Comparison of ENCODE assay signal across 21 cellular contexts in the genomic region with DNA sequence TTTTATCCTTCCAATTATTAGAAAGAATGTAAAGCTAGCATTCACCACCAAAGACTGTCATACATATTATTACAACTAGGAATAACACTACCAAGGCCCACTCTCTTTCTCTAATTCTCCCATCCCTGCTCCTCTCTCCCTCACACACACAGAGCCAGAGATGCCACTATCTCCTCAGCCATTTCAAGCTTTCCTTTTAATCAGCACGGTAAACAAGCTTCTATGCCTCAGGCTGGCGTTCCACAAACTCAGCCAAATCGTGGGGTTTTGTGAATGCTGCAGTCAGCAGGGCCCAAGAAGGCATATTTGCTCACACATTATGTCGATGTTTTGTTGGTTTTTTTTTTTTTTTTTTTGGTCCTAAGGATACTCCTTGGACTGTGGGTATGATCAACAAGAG.
A peak's percentile ranks its signal among the peaks of the same experiment; 100 is the strongest.
DNase-seq lines count a peak whose midpoint lies in the region; ATAC-seq, FAIRE-seq and TF ChIP-seq lines count a peak whose summit lies in the region.
"Had no signal": no experiment of that assay in that cellular context is flagged by ENCODE, and none has a peak within 500 bp of the region (broad histone marks: within the 10 kb centered on the region; RNA-seq: fewer than 3 reads in every experiment).

No MANE protein-coding gene starts in this region.

- CTCF ChIA-PET in WTC11 (lab: Charles Lee), result no interaction called here
- CTCF ChIA-PET in PC-9 (lab: Charles Lee), result no interaction called here

- WGBS in endodermal cell (ENCODE audit: insufficient coverage in 1 of 2, insufficient read length in 1 of 2), 2 experiments, result 59% methylated on average over 4 of the region's 4 CpGs; no CpG with 5 or more reads in 1 of the 2 experiments

- POLR2A ChIA-PET in WTC11 (lab: Charles Lee) (interaction anchor here (0.6 kb wide), 1 partner anchor 16 kb away, joined by 3 read pairs; no protein-coding TSS in a partner anchor), PC-9 (lab: Charles Lee; ENCODE audit: unreplicated experiment) (no interaction called here)

- H3K36me3 ChIP-seq in endodermal cell (ENCODE audit: control insufficient read depth, insufficient read depth, low read length) (no peaks in the 10 kb centered on the region), PC-9 (ENCODE audit: low read depth) (no peaks in the 10 kb centered on the region)
- H3K36me3 ChIP-seq: HAP-1 had no signal

- no peak overlapping the region for H2AFZ ChIP-seq in PC-9

- no peak overlapping the region for H3K9ac ChIP-seq in endodermal cell (ENCODE audit: extremely low read depth, low read length, poor library complexity, severe bottlenecking)

- H4K20me1 ChIP-seq in PC-9 (ENCODE audit: insufficient read depth), result no peaks in the 10 kb centered on the region

- no peak overlapping the region for H3K4me3 ChIP-seq in endodermal cell (ENCODE audit: low read length)
- no peak overlapping the region for H3K4me3 ChIP-seq in PC-9
- H3K4me3 ChIP-seq: HAP-1 had no signal

- no peaks in the 10 kb centered on the region for H3K9me3 ChIP-seq in endodermal cell (ENCODE audit: control insufficient read depth, low read length)
- no peaks in the 10 kb centered on the region for H3K9me3 ChIP-seq in PC-9 (ENCODE audit: insufficient read depth, low read depth)
- H3K9me3 ChIP-seq: Caco-2, HAP-1 had no signal

- peak; percentile 42 for ATAC-seq in WTC11
- ATAC-seq in GM21381 (IDR thresholded peaks at IDR 0.05; ENCODE audit: unreplicated experiment), result no peak
- ATAC-seq: Right ventricle myocardium inferior had no signal

- no peak for TF ChIP-seq CTCF in WTC11 (IDR thresholded peaks at IDR 0.05)
- no peak for TF ChIP-seq CTCF in endodermal cell (conservative IDR thresholded peaks at IDR 0.05)
- TF ChIP-seq CTCF in PC-9 (conservative IDR thresholded peaks at IDR 0.05), result no peak

- H3K4me1 ChIP-seq in endodermal cell (ENCODE audit: control insufficient read depth, insufficient read depth, low read length), result peaks cover 17% of the 10 kb centered on the region
- no peaks in the 10 kb centered on the region for H3K4me1 ChIP-seq in PC-9 (replicated peaks; ENCODE audit: insufficient read depth)

- H3K27ac ChIP-seq in endodermal cell (ENCODE audit: low read depth, low read length) (no peak overlapping the region), PC-9 (no peak overlapping the region)

- H3K4me2 ChIP-seq in PC-9, result no peak overlapping the region

- H3K27ac Mint-ChIP-seq in WTC11, result peak overlapping the region; percentile 68
- H3K27ac Mint-ChIP-seq in endodermal cell, result peak overlapping the region; percentile 74
- H3K27ac Mint-ChIP-seq: IgD-negative memory B cell had no signal

- no peak overlapping the region for H3K4me3 Mint-ChIP-seq in WTC11
- H3K4me3 Mint-ChIP-seq in endodermal cell, result no peak overlapping the region
- H3K4me3 Mint-ChIP-seq: IgD-negative memory B cell had no signal

- peak; percentile 38 for FAIRE-seq in H54 (lab: Jason Lieb, UNC)
- FAIRE-seq: GM19239, HTR-8/SVneo had no signal

- no peaks in the 10 kb centered on the region for H3K36me3 Mint-ChIP-seq in WTC11
- H3K36me3 Mint-ChIP-seq in endodermal cell (ENCODE audit: low read depth), result peaks cover 2% of the 10 kb centered on the region
- H3K36me3 Mint-ChIP-seq: IgD-negative memory B cell had no signal

- H3K4me1 Mint-ChIP-seq in WTC11 (peaks cover 38% of the 10 kb centered on the region), endodermal cell (peaks cover 46% of the 10 kb centered on the region)
- H3K4me1 Mint-ChIP-seq: IgD-negative memory B cell had no signal

- intact Hi-C loops in PC-9 (cut with micrococcal nuclease; ENCODE audit: unreplicated experiment), result no loop called here

- TF ChIP-seq POLR2A in H54 (IDR thresholded peaks at IDR 0.05; ENCODE audit: low read depth, low read length), result no peak

- H3K9me2 ChIP-seq in PC-9 (ENCODE audit: insufficient read depth), result no peaks in the 10 kb centered on the region

- no peak for DNase-seq in H54 (ENCODE audit: insufficient read length, low spot score)
- no peak for DNase-seq in WTC11 (ENCODE audit: low spot score)
- DNase-seq in endodermal cell, result peak; percentile 54
- DNase-seq in pons (ENCODE audit: low spot score), result peak; percentile 55
- no peak for DNase-seq in activated gamma-delta T cell treated with Interleukin-2 at 50 U/mL for 16 hours
- DNase-seq in PC-9, result no peak
- DNase-seq: ACHN, AML-193, Caco-2, EL, Kasumi-1, MM.1S, NCI-H1105, NCI-H1930, NCI-H510A had no signal

- no peaks in the 10 kb centered on the region for H3K79me2 ChIP-seq in PC-9 (ENCODE audit: low read depth)

- H3K9me3 Mint-ChIP-seq in WTC11 (no peaks in the 10 kb centered on the region), endodermal cell (no peaks in the 10 kb centered on the region)
- H3K9me3 Mint-ChIP-seq: IgD-negative memory B cell had no signal

- H3K27me3 ChIP-seq in endodermal cell (ENCODE audit: control insufficient read depth, insufficient read depth, low read length, poor library complexity, severe bottlenecking) (no peaks in the 10 kb centered on the region), PC-9 (ENCODE audit: insufficient read depth, low read depth) (no peaks in the 10 kb centered on the region)

- H3F3A ChIP-seq in PC-9 (ENCODE audit: insufficient read depth, low read depth), result no peaks in the 10 kb centered on the region

- BruUV-seq in PC-9 (replicated peaks; lab: Mats Ljungman, UMichigan), result no TSS peak

- H3K27me3 Mint-ChIP-seq in WTC11 (ENCODE audit: low read depth) (no peaks in the 10 kb centered on the region), endodermal cell (ENCODE audit: insufficient read depth) (no peaks in the 10 kb centered on the region)
- H3K27me3 Mint-ChIP-seq: IgD-negative memory B cell had no signal

TF ChIP-seq in WTC11, 78 proteins besides CTCF, POLR2A, EP300 and RAD21:
- TF ChIP-seq ZNF396 (CRISPR knock-in tag; IDR thresholded peaks at IDR 0.05; ENCODE audit: borderline replicate concordance) (no peak), MYBL2 (CRISPR knock-in tag; IDR thresholded peaks at IDR 0.05) (no peak), OVOL2 (CRISPR knock-in tag; IDR thresholded peaks at IDR 0.05; ENCODE audit: borderline replicate concordance) (no peak), GABPB1 (CRISPR knock-in tag; IDR thresholded peaks at IDR 0.05) (no peak), FOXP1 (CRISPR knock-in tag; IDR thresholded peaks at IDR 0.05; ENCODE audit: borderline replicate concordance) (no peak), SMAD3 (CRISPR knock-in tag; IDR thresholded peaks at IDR 0.05; ENCODE audit: borderline replicate concordance) (no peak), ZNF232 (CRISPR knock-in tag; IDR thresholded peaks at IDR 0.05) (no peak), JUN (CRISPR knock-in tag; IDR thresholded peaks at IDR 0.05) (no peak), TCF7 (CRISPR knock-in tag; IDR thresholded peaks at IDR 0.05; ENCODE audit: low read depth) (no peak), CREM (CRISPR knock-in tag; IDR thresholded peaks at IDR 0.05) (no peak)
- TF ChIP-seq, protein P1, sequence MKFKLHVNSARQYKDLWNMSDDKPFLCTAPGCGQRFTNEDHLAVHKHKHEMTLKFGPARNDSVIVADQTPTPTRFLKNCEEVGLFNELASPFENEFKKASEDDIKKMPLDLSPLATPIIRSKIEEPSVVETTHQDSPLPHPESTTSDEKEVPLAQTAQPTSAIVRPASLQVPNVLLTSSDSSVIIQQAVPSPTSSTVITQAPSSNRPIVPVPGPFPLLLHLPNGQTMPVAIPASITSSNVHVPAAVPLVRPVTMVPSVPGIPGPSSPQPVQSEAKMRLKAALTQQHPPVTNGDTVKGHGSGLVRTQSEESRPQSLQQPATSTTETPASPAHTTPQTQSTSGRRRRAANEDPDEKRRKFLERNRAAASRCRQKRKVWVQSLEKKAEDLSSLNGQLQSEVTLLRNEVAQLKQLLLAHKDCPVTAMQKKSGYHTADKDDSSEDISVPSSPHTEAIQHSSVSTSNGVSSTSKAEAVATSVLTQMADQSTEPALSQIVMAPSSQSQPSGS (CRISPR knock-in tag; IDR thresholded peaks at IDR 0.05; ENCODE audit: borderline replicate concordance, low read depth), result no peak
- TF ChIP-seq, protein P2, sequence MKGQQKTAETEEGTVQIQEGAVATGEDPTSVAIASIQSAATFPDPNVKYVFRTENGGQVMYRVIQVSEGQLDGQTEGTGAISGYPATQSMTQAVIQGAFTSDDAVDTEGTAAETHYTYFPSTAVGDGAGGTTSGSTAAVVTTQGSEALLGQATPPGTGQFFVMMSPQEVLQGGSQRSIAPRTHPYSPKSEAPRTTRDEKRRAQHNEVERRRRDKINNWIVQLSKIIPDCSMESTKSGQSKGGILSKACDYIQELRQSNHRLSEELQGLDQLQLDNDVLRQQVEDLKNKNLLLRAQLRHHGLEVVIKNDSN (CRISPR knock-in tag; IDR thresholded peaks at IDR 0.05), result no peak
- TF ChIP-seq, protein P3, sequence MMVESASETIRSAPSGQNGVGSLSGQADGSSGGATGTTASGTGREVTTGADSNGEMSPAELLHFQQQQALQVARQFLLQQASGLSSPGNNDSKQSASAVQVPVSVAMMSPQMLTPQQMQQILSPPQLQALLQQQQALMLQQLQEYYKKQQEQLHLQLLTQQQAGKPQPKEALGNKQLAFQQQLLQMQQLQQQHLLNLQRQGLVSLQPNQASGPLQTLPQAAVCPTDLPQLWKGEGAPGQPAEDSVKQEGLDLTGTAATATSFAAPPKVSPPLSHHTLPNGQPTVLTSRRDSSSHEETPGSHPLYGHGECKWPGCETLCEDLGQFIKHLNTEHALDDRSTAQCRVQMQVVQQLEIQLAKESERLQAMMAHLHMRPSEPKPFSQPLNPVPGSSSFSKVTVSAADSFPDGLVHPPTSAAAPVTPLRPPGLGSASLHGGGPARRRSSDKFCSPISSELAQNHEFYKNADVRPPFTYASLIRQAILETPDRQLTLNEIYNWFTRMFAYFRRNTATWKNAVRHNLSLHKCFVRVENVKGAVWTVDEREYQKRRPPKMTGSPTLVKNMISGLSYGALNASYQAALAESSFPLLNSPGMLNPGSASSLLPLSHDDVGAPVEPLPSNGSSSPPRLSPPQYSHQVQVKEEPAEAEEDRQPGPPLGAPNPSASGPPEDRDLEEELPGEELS (CRISPR knock-in tag; IDR thresholded peaks at IDR 0.05), result no peak
- TF ChIP-seq, protein P4, sequence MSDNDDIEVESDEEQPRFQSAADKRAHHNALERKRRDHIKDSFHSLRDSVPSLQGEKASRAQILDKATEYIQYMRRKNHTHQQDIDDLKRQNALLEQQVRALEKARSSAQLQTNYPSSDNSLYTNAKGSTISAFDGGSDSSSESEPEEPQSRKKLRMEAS (CRISPR knock-in tag; IDR thresholded peaks at IDR 0.05), result no peak
- TF ChIP-seq, protein P5, sequence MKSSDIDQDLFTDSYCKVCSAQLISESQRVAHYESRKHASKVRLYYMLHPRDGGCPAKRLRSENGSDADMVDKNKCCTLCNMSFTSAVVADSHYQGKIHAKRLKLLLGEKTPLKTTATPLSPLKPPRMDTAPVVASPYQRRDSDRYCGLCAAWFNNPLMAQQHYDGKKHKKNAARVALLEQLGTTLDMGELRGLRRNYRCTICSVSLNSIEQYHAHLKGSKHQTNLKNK (CRISPR knock-in tag; IDR thresholded peaks at IDR 0.05), result no peak

Comparison
In these comparisons a context has a peak if more than half of its experiments do, and no peak if none do; other contexts are left out.
1. DNase-seq: peak in endodermal cell (single experiment) and pons (single experiment); none in H54 (single experiment), WTC11 (single experiment), activated gamma-delta T cell treated with Interleukin-2 at 50 U/mL for 16 hours (single experiment) and PC-9 (0 of 2).